1 cellular context compared by ENCODE assay signal in genomic region chr19:7638802-7639465, GRCh38.
TF ChIP-seq lines count a peak whose summit lies in the region.

No MANE protein-coding gene starts in this region.

TF ChIP-seq in IMR-90, 13 proteins besides CTCF, POLR2A, EP300 and RAD21:
- TF ChIP-seq ELK1 (IDR thresholded peaks at IDR 0.05; ENCODE audit: borderline replicate concordance, low read depth, low read length): no peak
- no peak for TF ChIP-seq MAZ (IDR thresholded peaks at IDR 0.05; ENCODE audit: borderline replicate concordance, low read depth, low read length)
- no peak for TF ChIP-seq MAFK (IDR thresholded peaks at IDR 0.05; ENCODE audit: low read depth, low read length)
- no peak for TF ChIP-seq BHLHE40 (IDR thresholded peaks at IDR 0.05; ENCODE audit: low read depth, low read length)
- TF ChIP-seq RFX5 (IDR thresholded peaks at IDR 0.05; ENCODE audit: low read depth, low read length): no peak
- TF ChIP-seq RCOR1 (IDR thresholded peaks at IDR 0.05; ENCODE audit: insufficient replicate concordance, low read length): no peak
- no peak for TF ChIP-seq CHD1 (IDR thresholded peaks at IDR 0.05; ENCODE audit: low read depth, low read length)
- TF ChIP-seq SMC3 (IDR thresholded peaks at IDR 0.05; ENCODE audit: low read depth, low read length): no peak
- no peak for TF ChIP-seq CEBPB (IDR thresholded peaks at IDR 0.05; ENCODE audit: low read depth, low read length)
- no peak for TF ChIP-seq FOS (IDR thresholded peaks at IDR 0.05; ENCODE audit: low read depth, low read length)
- no peak for TF ChIP-seq USF2 (IDR thresholded peaks at IDR 0.05; ENCODE audit: low read depth, low read length)
- TF ChIP-seq MXI1 (IDR thresholded peaks at IDR 0.05; ENCODE audit: borderline replicate concordance, low read depth, low read length): no peak
